17 cellular contexts compared by ENCODE assay signal in genomic region chr5:172911628-172911880, GRCh38. TPM values are rescaled to one million over a fixed set of nuclear protein-coding genes. Genes with fewer than 3 reads are reported as not detected.
DNase-seq lines count a peak whose midpoint lies in the region; ATAC-seq and TF ChIP-seq lines count a peak whose summit lies in the region.
"Had no signal": no experiment of that assay in that cellular context is flagged by ENCODE, and none has a peak within 500 bp of the region (broad histone marks: within the 10 kb centered on the region; RNA-seq: fewer than 3 reads in every experiment).

No MANE protein-coding gene starts in this region.

- POLR2A ChIA-PET in MCF 10A (lab: Yijun Ruan, JAX): interaction anchor here (0.8 to 5.6 kb wide), 13 partner anchors 9 to 197 kb away, joined by 3 to 56 read pairs (median 5); partner anchors contain the start of gene DUSP1

- H3K4me3 ChIP-seq in mammary epithelial cell (replicated peaks in 1 of 3; ENCODE audit: insufficient read depth in 1 of 3, low read depth in 2 of 3, low read length in 3 of 3) (no peak overlapping the region), transverse colon (no peak overlapping the region)

- no peaks in the 10 kb centered on the region for H3K9me3 Mint-ChIP-seq in MCF 10A (ENCODE audit: unreplicated experiment)
- no peaks in the 10 kb centered on the region for H3K9me3 Mint-ChIP-seq in nephron
- H3K9me3 Mint-ChIP-seq: activated CD4-positive, alpha-beta T cell treated with anti-CD3 and anti-CD28 coated beads, Interleukin-2, amount 10 ng/mL, durations not matched to agents 24 days and 14 days; activated naive CD8-positive, alpha-beta T cell treated with anti-CD3 and anti-CD28 coated beads, Interleukin-2, amount 50 U/mL, for 24 hours; activated T-cell treated with anti-CD3 and anti-CD28 coated beads, Interleukin-2, amount 50 U/mL, for 24 hours had no signal

- WGBS in mammary epithelial cell (ENCODE audit: low coverage, missing lambda C conversion rate): 62% methylated on average over 2 of the region's 2 CpGs
- 64 to 66% methylated on average over 2 of the region's 2 CpGs for WGBS in transverse colon (ENCODE audit: low coverage in 1 of 2), 2 donors

- H4K20me1 ChIP-seq in mammary epithelial cell (ENCODE audit: insufficient read depth, low read length): no peaks in the 10 kb centered on the region

- no peaks in the 10 kb centered on the region for H3K9me3 ChIP-seq in mammary epithelial cell (replicated peaks; ENCODE audit: insufficient read depth, low read length)
- no peaks in the 10 kb centered on the region for H3K9me3 ChIP-seq in transverse colon
- H3K9me3 ChIP-seq: Caco-2 had no signal

- TF ChIP-seq CTCF in MCF 10A (IDR thresholded peaks at IDR 0.05; ENCODE audit: unreplicated experiment) (no peak), mammary epithelial cell (conservative IDR thresholded peaks at IDR 0.05 in 1 of 2, IDR thresholded peaks at IDR 0.05 in 1 of 2; ENCODE audit: extremely low read depth in 1 of 2, insufficient read depth in 1 of 2, low read depth in 1 of 2, low read length in 2 of 2) (no peak), nephron (IDR thresholded peaks at IDR 0.05; ENCODE audit: unreplicated experiment in 3 of 3) (no peak), transverse colon (IDR thresholded peaks at IDR 0.05) (no peak)

- no peak for TF ChIP-seq EP300 in transverse colon (IDR thresholded peaks at IDR 0.05; ENCODE audit: low read depth)

- no peak overlapping the region for H3K4me3 Mint-ChIP-seq in MCF 10A (ENCODE audit: unreplicated experiment)
- H3K4me3 Mint-ChIP-seq in nephron: no peak overlapping the region
- H3K4me3 Mint-ChIP-seq: activated CD4-positive, alpha-beta T cell treated with anti-CD3 and anti-CD28 coated beads, Interleukin-2, amount 10 ng/mL, durations not matched to agents 24 days and 14 days; activated naive CD8-positive, alpha-beta T cell treated with anti-CD3 and anti-CD28 coated beads, Interleukin-2, amount 50 U/mL, for 24 hours; activated T-cell treated with anti-CD3 and anti-CD28 coated beads, Interleukin-2, amount 50 U/mL, for 24 hours had no signal

- no peaks in the 10 kb centered on the region for H3K4me1 ChIP-seq in mammary epithelial cell (ENCODE audit: insufficient read depth, low read length)
- H3K4me1 ChIP-seq in transverse colon: peaks cover 0 to 12% (median 0%) of the 10 kb centered on the region in 4 donors

- H3K27me3 Mint-ChIP-seq in MCF 10A (ENCODE audit: insufficient read depth, unreplicated experiment) (no peaks in the 10 kb centered on the region), nephron (ENCODE audit: low read depth) (no peaks in the 10 kb centered on the region)
- H3K27me3 Mint-ChIP-seq: activated CD4-positive, alpha-beta T cell treated with anti-CD3 and anti-CD28 coated beads, Interleukin-2, amount 10 ng/mL, durations not matched to agents 24 days and 14 days; activated naive CD8-positive, alpha-beta T cell treated with anti-CD3 and anti-CD28 coated beads, Interleukin-2, amount 50 U/mL, for 24 hours; activated T-cell treated with anti-CD3 and anti-CD28 coated beads, Interleukin-2, amount 50 U/mL, for 24 hours had no signal

- H3K36me3 Mint-ChIP-seq in MCF 10A (ENCODE audit: insufficient read depth, unreplicated experiment): peaks cover 74% of the 10 kb centered on the region
- H3K36me3 Mint-ChIP-seq in nephron (ENCODE audit: low read depth): peaks cover 33% of the 10 kb centered on the region

- no peak overlapping the region for H3K4me2 ChIP-seq in mammary epithelial cell (ENCODE audit: insufficient read depth, low read depth, low read length)

- H3K27ac Mint-ChIP-seq in MCF 10A (ENCODE audit: low read depth, unreplicated experiment): peak overlapping the region; percentile 90
- H3K27ac Mint-ChIP-seq in nephron: peak overlapping the region; percentile 33 to 52 (median 38)
- H3K27ac Mint-ChIP-seq: activated CD4-positive, alpha-beta T cell treated with anti-CD3 and anti-CD28 coated beads, Interleukin-2, amount 10 ng/mL, durations not matched to agents 24 days and 14 days; activated naive CD8-positive, alpha-beta T cell treated with anti-CD3 and anti-CD28 coated beads, Interleukin-2, amount 50 U/mL, for 24 hours; activated T-cell treated with anti-CD3 and anti-CD28 coated beads, Interleukin-2, amount 50 U/mL, for 24 hours had no signal

- no peak for DNase-seq in MCF 10A (ENCODE audit: unreplicated experiment)
- DNase-seq in mammary epithelial cell: no peak
- DNase-seq in dermis microvascular lymphatic vessel endothelial cell (ENCODE audit: low read depth in 2 of 2): peak; percentile 45 to 64
- DNase-seq in transverse colon: no peak
- DNase-seq in OCI-M2 (lab: John Stamatoyannopoulos, UW; ENCODE audit: unreplicated experiment): no peak
- DNase-seq: activated CD4-positive, alpha-beta T cell treated with anti-CD3 and anti-CD28 coated beads, Interleukin-2, amount 10 ng/mL, durations not matched to agents 24 days and 14 days; activated T-cell treated with anti-CD3 and anti-CD28 coated beads, Interleukin-2, amount 50 U/mL, for 24 hours; cortex of kidney; Kasumi-1; NCI-H1694; NCI-H510A treated with DMSO at 0.1 percent for 48 hours; stimulated activated CD4-positive, alpha-beta T cell treated with anti-CD3 and anti-CD28 coated beads, Interleukin-4, amount 100 ng/mL, for 24 hours had no signal

- no peak overlapping the region for H2AFZ ChIP-seq in mammary epithelial cell (ENCODE audit: low read depth, low read length)

- BruUV-seq in MCF 10A (replicated peaks; lab: Mats Ljungman, UMichigan) (no TSS peak), mammary epithelial cell (replicated peaks; lab: Mats Ljungman, UMichigan) (no TSS peak)

- no peak for TF ChIP-seq POLR2A in transverse colon (IDR thresholded peaks at IDR 0.05)

- H3K36me3 ChIP-seq in mammary epithelial cell (ENCODE audit: insufficient read depth, low read length) (peaks cover 9% of the 10 kb centered on the region), transverse colon (peaks cover 0 to 17% (median 6%) of the 10 kb centered on the region in 4 donors)

- no peaks in the 10 kb centered on the region for H3K79me2 ChIP-seq in mammary epithelial cell (ENCODE audit: insufficient read depth, low read length)

- no peak overlapping the region for H3K9ac ChIP-seq in mammary epithelial cell (ENCODE audit: insufficient read depth, low read length)

- in situ Hi-C loops in mammary epithelial cell (cut with MboI; ENCODE audit: low sequenced_read_pairs in 2 of 2) (no loop called here), transverse colon (cut with MboI; ENCODE audit: low pct_ligation_motif_present in 1 of 4, low pct_unique_long_range_greater_than_20kb in 1 of 4, low sequenced_read_pairs in 3 of 4) (no loop called here)

- H3K27ac ChIP-seq in mammary epithelial cell (ENCODE audit: insufficient read depth, low read depth, low read length) (no peak overlapping the region), transverse colon (peak overlapping the region; percentile 44 to 74 (median 65))

- dilution Hi-C loops in mammary epithelial cell (cut with HindIII; ENCODE audit: low sequenced_read_pairs): no loop called here

- ATAC-seq in GM19467 (IDR thresholded peaks at IDR 0.05; ENCODE audit: unreplicated experiment) (no peak), HG03521 (IDR thresholded peaks at IDR 0.05; ENCODE audit: unreplicated experiment) (no peak)

- no peaks in the 10 kb centered on the region for H3K27me3 ChIP-seq in mammary epithelial cell (ENCODE audit: insufficient read depth, low read length)
- no peaks in the 10 kb centered on the region for H3K27me3 ChIP-seq in transverse colon

- H3K4me1 Mint-ChIP-seq in MCF 10A (ENCODE audit: insufficient read depth, unreplicated experiment): peaks cover 40% of the 10 kb centered on the region
- peaks cover 31% of the 10 kb centered on the region for H3K4me1 Mint-ChIP-seq in nephron
- H3K4me1 Mint-ChIP-seq: activated CD4-positive, alpha-beta T cell treated with anti-CD3 and anti-CD28 coated beads, Interleukin-2, amount 10 ng/mL, durations not matched to agents 24 days and 14 days had no signal

- CTCF ChIA-PET in MCF 10A (lab: Yijun Ruan, JAX): interaction anchor here (0.6 to 1.5 kb wide), 5 partner anchors 142 to 233 kb away, joined by 3 to 6 read pairs (median 3); no protein-coding TSS in a partner anchor
- CTCF ChIA-PET in mammary epithelial cell (lab: Charles Lee; ENCODE audit: low non-redundant PET): interaction anchor here (0.7 kb wide), 1 partner anchor 150 kb away, joined by 3 read pairs; no protein-coding TSS in a partner anchor

- intact Hi-C loops in MCF 10A (cut with micrococcal nuclease) (loop anchor here (1.0 to 2.0 kb wide), 7 partner anchors 21 to 415 kb away; partner anchors contain the start of genes DUSP1 and ERGIC1), mammary epithelial cell (cut with micrococcal nuclease) (no loop called here), transverse colon (cut with DNase I; ENCODE audit: low total_unique reads) (no loop called here)

RNA-seq across cellular contexts. Expression of gene RPL26L1, which starts 47.7 kb away (rescaled TPM):
- total RNA-seq in MCF 10A (2022) (103 and 119 TPM in 2 replicates), mammary epithelial cell (10 to 100 TPM; 31.8 to 58.5 TPM), dermis microvascular lymphatic vessel endothelial cell (28.8 and 32.2 TPM in 2 replicates), transverse colon (10 to 100 TPM in 2 of 4 donors, 1 to 10 TPM in 1, not detected in 1; 1.6 to 22.3 (median 19.5) TPM)
- 120 TPM for polyA plus RNA-seq in mammary epithelial cell
- polyA minus RNA-seq in mammary epithelial cell: 11.9 TPM

Comparison
In these comparisons a context has a peak if more than half of its experiments do, and no peak if none do; other contexts are left out.
1. DNase-seq: peak in dermis microvascular lymphatic vessel endothelial cell (2 of 2); none in MCF 10A (single experiment), mammary epithelial cell (single experiment), transverse colon (single experiment) and OCI-M2 (single experiment).